Comparison of ENCODE assay signal across 8 cellular contexts in genomic region chr10:103712898-103713498, GRCh38.
DNase-seq lines count a peak whose midpoint lies in the region; ATAC-seq and TF ChIP-seq lines count a peak whose summit lies in the region.

No MANE protein-coding gene starts in this region.

- intact Hi-C loops in mucosa of descending colon (cut with DNase I, micrococcal nuclease): loop anchor here (2.0 to 5.0 kb wide), 2 partner anchors 144 to 146 kb away; partner anchors contain the start of gene SH3PXD2A (in 1 of the 2)

- no peaks in the 10 kb centered on the region for H3K36me3 Mint-ChIP-seq in activated CD8-positive, alpha-beta memory T cell treated with anti-CD3 and anti-CD28 coated beads, Interleukin-2, amount 10 ng/mL, durations not matched to agents 7 days and 5 days
- peaks cover 18% of the 10 kb centered on the region for H3K36me3 Mint-ChIP-seq in endothelial cell (ENCODE audit: low read depth, unreplicated experiment)

- DNase-seq in NCI-H2081 (lab: John Stamatoyannopoulos, UW): peak; percentile 43 to 59
- DNase-seq in NCI-H2081 treated with DMSO at 0.1 percent for 48 hours (lab: John Stamatoyannopoulos, UW): no peak
- DNase-seq in NOMO-1 treated with DMSO at 0.1 percent for 48 hours (lab: John Stamatoyannopoulos, UW; ENCODE audit: unreplicated experiment): peak; percentile 72
- peak; percentile 89 for DNase-seq in activated CD8-positive, alpha-beta memory T cell treated with anti-CD3 and anti-CD28 coated beads, Interleukin-2, amount 10 ng/mL, durations not matched to agents 7 days and 5 days
- DNase-seq in endothelial cell (ENCODE audit: low spot score): peak; percentile 85
- peak in 2 of 3 donors; percentile 83 to 96 for DNase-seq in mucosa of descending colon
- peak; percentile 48 to 70 for DNase-seq in stimulated activated CD8-positive, alpha-beta memory T cell treated with anti-CD3 and anti-CD28 coated beads, Interleukin-7, amount 100 ng/mL, for 1 hour (ENCODE audit: low read depth in 2 of 2)

- ATAC-seq in HG03135 (IDR thresholded peaks at IDR 0.05; ENCODE audit: unreplicated experiment) (peak; percentile 76), mucosa of descending colon (peak; percentile 78)
- ATAC-seq in activated CD8-positive, alpha-beta memory T cell treated with anti-CD3 and anti-CD28 coated beads, Interleukin-2, amount 10 ng/mL, durations not matched to agents 7 days and 5 days: peak; percentile 87

- H3K36me3 ChIP-seq in mucosa of descending colon (ENCODE audit: low read depth): no peaks in the 10 kb centered on the region

- peaks cover 5% of the 10 kb centered on the region for H3K4me1 Mint-ChIP-seq in activated CD8-positive, alpha-beta memory T cell treated with anti-CD3 and anti-CD28 coated beads, Interleukin-2, amount 10 ng/mL, durations not matched to agents 7 days and 5 days
- H3K4me1 Mint-ChIP-seq in endothelial cell (ENCODE audit: unreplicated experiment): peaks cover 11% of the 10 kb centered on the region

- H3K27ac Mint-ChIP-seq in activated CD8-positive, alpha-beta memory T cell treated with anti-CD3 and anti-CD28 coated beads, Interleukin-2, amount 10 ng/mL, durations not matched to agents 7 days and 5 days: no peak overlapping the region
- H3K27ac Mint-ChIP-seq in endothelial cell (ENCODE audit: unreplicated experiment): no peak overlapping the region

- no peaks in the 10 kb centered on the region for H3K9me3 Mint-ChIP-seq in activated CD8-positive, alpha-beta memory T cell treated with anti-CD3 and anti-CD28 coated beads, Interleukin-2, amount 10 ng/mL, durations not matched to agents 7 days and 5 days (ENCODE audit: low read depth)
- no peaks in the 10 kb centered on the region for H3K9me3 Mint-ChIP-seq in endothelial cell (ENCODE audit: unreplicated experiment)

- H3K4me3 Mint-ChIP-seq in activated CD8-positive, alpha-beta memory T cell treated with anti-CD3 and anti-CD28 coated beads, Interleukin-2, amount 10 ng/mL, durations not matched to agents 7 days and 5 days: no peak overlapping the region
- no peak overlapping the region for H3K4me3 Mint-ChIP-seq in endothelial cell (ENCODE audit: unreplicated experiment)

- TF ChIP-seq CTCF in endothelial cell (IDR thresholded peaks at IDR 0.05; ENCODE audit: unreplicated experiment): peak; percentile 86
- peak; percentile 79 for TF ChIP-seq CTCF in mucosa of descending colon (IDR thresholded peaks at IDR 0.05)

- CTCF ChIA-PET in activated CD8-positive, alpha-beta memory T cell treated with anti-CD3 and anti-CD28 coated beads, Interleukin-2, amount 10 ng/mL, durations not matched to agents 7 days and 5 days (lab: Charles Lee): interaction anchor here (0.6 to 7.6 kb wide), 47 partner anchors 8 to 427 kb away, joined by 3 to 144 read pairs (median 4); partner anchors contain the start of gene SH3PXD2A

- no peaks in the 10 kb centered on the region for H3K27me3 Mint-ChIP-seq in activated CD8-positive, alpha-beta memory T cell treated with anti-CD3 and anti-CD28 coated beads, Interleukin-2, amount 10 ng/mL, durations not matched to agents 7 days and 5 days
- peaks cover 11% of the 10 kb centered on the region for H3K27me3 Mint-ChIP-seq in endothelial cell (ENCODE audit: unreplicated experiment)

- no peak overlapping the region for H3K4me3 ChIP-seq in mucosa of descending colon

- no peaks in the 10 kb centered on the region for H3K9me3 ChIP-seq in mucosa of descending colon

- H3K4me1 ChIP-seq in mucosa of descending colon (ENCODE audit: low read depth): no peaks in the 10 kb centered on the region
